In the genomic region with DNA sequence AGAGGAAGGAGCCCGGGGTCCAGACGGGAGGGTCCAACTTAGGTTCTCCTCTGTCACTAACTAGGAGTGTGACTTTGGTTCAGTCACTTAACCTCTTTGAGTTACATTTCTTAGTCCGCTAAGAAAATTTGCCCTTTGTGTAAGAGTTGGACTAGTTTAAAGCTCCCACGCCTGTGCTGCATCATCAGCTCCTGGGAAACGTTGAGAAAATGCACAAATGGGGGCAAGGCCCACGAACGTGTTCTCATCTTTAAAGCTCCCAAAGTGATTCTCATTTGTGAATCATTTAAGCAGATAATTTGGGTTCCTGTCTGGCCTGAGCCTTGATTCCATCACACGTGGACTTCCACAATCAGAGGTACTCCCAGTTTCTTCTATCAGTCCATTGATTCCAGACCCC, we compare ENCODE assay signal across 16 cellular contexts. TPM values are rescaled to one million over a fixed set of nuclear protein-coding genes. Genes with fewer than 3 reads are reported as not detected.
DNase-seq lines count a peak whose midpoint lies in the region; ATAC-seq and TF ChIP-seq lines count a peak whose summit lies in the region.
"Had no signal": no experiment of that assay in that cellular context is flagged by ENCODE, and none has a peak within 500 bp of the region (broad histone marks: within the 10 kb centered on the region; RNA-seq: fewer than 3 reads in every experiment).

No MANE protein-coding gene starts in this region.

- H3K27ac Mint-ChIP-seq in GM23338 (no peak overlapping the region), neural progenitor cell (no peak overlapping the region)
- peak overlapping the region; percentile 19 for H3K27ac Mint-ChIP-seq in activated T-helper 17 cell treated with anti-CD3 and anti-CD28 coated beads, Interleukin-2, amount 50 U/mL, for 72 hours
- H3K27ac Mint-ChIP-seq: CD14-positive monocyte; CD4-positive, alpha-beta T cell; CD8-positive, alpha-beta memory T cell had no signal

- H3K4me2 ChIP-seq in GM23338 (no peak overlapping the region), neural progenitor cell (no peak overlapping the region)
- H3K4me2 ChIP-seq: BLaER1 treated with 17β-estradiol and CSF1 and Interleukin-3, amounts not matched to agents 10 nM and 100 nM had no signal

- ATAC-seq in GM23338 = no peak
- ATAC-seq in activated T-helper 17 cell treated with anti-CD3 and anti-CD28 coated beads, Interleukin-2, amount 50 U/mL, for 72 hours (replicated peaks) = no peak

- no peaks in the 10 kb centered on the region for H3K9me2 ChIP-seq in GM23338 (ENCODE audit: insufficient read depth)

- H3K4me3 Mint-ChIP-seq in GM23338 (no peak overlapping the region; the same call in 2 of the 3 replicates), neural progenitor cell (peak overlapping the region; percentile 8)
- H3K4me3 Mint-ChIP-seq in activated T-helper 17 cell treated with anti-CD3 and anti-CD28 coated beads, Interleukin-2, amount 50 U/mL, for 72 hours = no peak overlapping the region
- H3K4me3 Mint-ChIP-seq: CD14-positive monocyte; CD4-positive, alpha-beta T cell had no signal

- H3K4me1 Mint-ChIP-seq in GM23338 = peaks cover 27% of the 10 kb centered on the region
- peaks cover 6% of the 10 kb centered on the region for H3K4me1 Mint-ChIP-seq in activated T-helper 17 cell treated with anti-CD3 and anti-CD28 coated beads, Interleukin-2, amount 50 U/mL, for 72 hours
- H3K4me1 Mint-ChIP-seq in neural progenitor cell = peaks cover 20% of the 10 kb centered on the region

- H3F3A ChIP-seq in GM23338 (replicated peaks; ENCODE audit: low read depth) (no peaks in the 10 kb centered on the region), neural progenitor cell (ENCODE audit: low read depth) (peaks cover 6% of the 10 kb centered on the region)

- TF ChIP-seq CTCF in GM23338 (conservative IDR thresholded peaks at IDR 0.05; ENCODE audit: low read depth in 2 of 2) = no peak
- no peak for TF ChIP-seq CTCF in neural progenitor cell (IDR thresholded peaks at IDR 0.05)
- TF ChIP-seq CTCF in GM10248 (IDR thresholded peaks at IDR 0.05; ENCODE audit: control extremely low read depth, extremely low read depth, low read depth, missing control alignments) = no peak

- H3K9me3 Mint-ChIP-seq in GM23338 (no peaks in the 10 kb centered on the region; the same call in 2 of the 3 replicates), neural progenitor cell (no peaks in the 10 kb centered on the region)
- H3K9me3 Mint-ChIP-seq in activated T-helper 17 cell treated with anti-CD3 and anti-CD28 coated beads, Interleukin-2, amount 50 U/mL, for 72 hours = no peaks in the 10 kb centered on the region
- H3K9me3 Mint-ChIP-seq: CD4-positive, alpha-beta T cell had no signal

- CTCF ChIA-PET in GM10248 (lab: Yijun Ruan, JAX) = interaction anchor here (0.8 to 1.9 kb wide), 7 partner anchors 8 to 142 kb away, joined by 3 to 8 read pairs (median 3); no protein-coding TSS in a partner anchor

- H3K27ac ChIP-seq in GM23338 (ENCODE audit: low read depth) (no peak overlapping the region), neural progenitor cell (no peak overlapping the region)
- H3K27ac ChIP-seq: 22Rv1; BLaER1 treated with 17β-estradiol and CSF1 and Interleukin-3, amounts not matched to agents 10 nM and 100 nM had no signal

- DNase-seq in GM23338 (ENCODE audit: low spot score) (no peak), neural progenitor cell (ENCODE audit: low spot score) (no peak), Ammon's horn (ENCODE audit: low spot score) (no peak), HUDEP-2 (lab: John Stamatoyannopoulos, UW; ENCODE audit: unreplicated experiment in 76 of 76) (no peak), GM10248 (ENCODE audit: extremely low spot score) (no peak)
- DNase-seq: BE2C; CD4-positive, alpha-beta T cell; CD8-positive, alpha-beta memory T cell; DMS 273 treated with DMSO at 0.1 percent for 48 hours; DMS79 treated with DMSO at 0.1 percent for 48 hours; GF-D8; HCEC 1CT had no signal

- H3K27me3 ChIP-seq in GM23338 (ENCODE audit: insufficient read depth) = peaks cover 93% of the 10 kb centered on the region
- peaks cover 94% of the 10 kb centered on the region for H3K27me3 ChIP-seq in neural progenitor cell
- H3K27me3 ChIP-seq: BLaER1 treated with 17β-estradiol and CSF1 and Interleukin-3, amounts not matched to agents 10 nM and 100 nM had no signal

- H3K4me1 ChIP-seq in GM23338 (ENCODE audit: insufficient read depth) (peaks cover 7% of the 10 kb centered on the region; the same call in 1 of the 2 replicates), neural progenitor cell (peaks cover 25% of the 10 kb centered on the region)

- H3K36me3 ChIP-seq in GM23338 (ENCODE audit: insufficient read depth) (no peaks in the 10 kb centered on the region), neural progenitor cell (no peaks in the 10 kb centered on the region)
- H3K36me3 ChIP-seq: BE2C had no signal

- H2AFZ ChIP-seq in GM23338 (no peak overlapping the region), neural progenitor cell (replicated peaks) (no peak overlapping the region)

- H3K27me3 Mint-ChIP-seq in GM23338 (ENCODE audit: insufficient read depth, low read depth, poor library complexity) = peaks cover 92% of the 10 kb centered on the region
- H3K27me3 Mint-ChIP-seq in activated T-helper 17 cell treated with anti-CD3 and anti-CD28 coated beads, Interleukin-2, amount 50 U/mL, for 72 hours = no peaks in the 10 kb centered on the region
- H3K27me3 Mint-ChIP-seq in neural progenitor cell (ENCODE audit: insufficient read depth, low read depth) = peaks cover 51% of the 10 kb centered on the region
- H3K27me3 Mint-ChIP-seq: CD4-positive, alpha-beta T cell had no signal

- no peaks in the 10 kb centered on the region for H3K9me3 ChIP-seq in neural progenitor cell (ENCODE audit: low read depth)
- H3K9me3 ChIP-seq: BE2C had no signal

- H3K9ac ChIP-seq in neural progenitor cell = no peak overlapping the region
- H3K9ac ChIP-seq: BLaER1 treated with 17β-estradiol and CSF1 and Interleukin-3, amounts not matched to agents 10 nM and 100 nM had no signal

- H4K20me1 ChIP-seq in GM23338 (replicated peaks; ENCODE audit: insufficient read depth) (peaks cover 13% of the 10 kb centered on the region; the same call in 1 of the 2 replicates), neural progenitor cell (ENCODE audit: low read depth) (peaks cover 19% of the 10 kb centered on the region)

- H3K4me3 ChIP-seq in GM23338 (no peak overlapping the region), neural progenitor cell (no peak overlapping the region)
- H3K4me3 ChIP-seq: BLaER1 treated with 17β-estradiol and CSF1 and Interleukin-3, amounts not matched to agents 10 nM and 100 nM had no signal

- H3K79me2 ChIP-seq in GM23338 (replicated peaks; ENCODE audit: insufficient read depth) = no peaks in the 10 kb centered on the region
- no peaks in the 10 kb centered on the region for H3K79me2 ChIP-seq in neural progenitor cell (ENCODE audit: low read depth)

- H3K36me3 Mint-ChIP-seq in GM23338 (ENCODE audit: low read depth) (no peaks in the 10 kb centered on the region; the same call in 2 of the 3 replicates), neural progenitor cell (peaks cover 10% of the 10 kb centered on the region)
- no peaks in the 10 kb centered on the region for H3K36me3 Mint-ChIP-seq in activated T-helper 17 cell treated with anti-CD3 and anti-CD28 coated beads, Interleukin-2, amount 50 U/mL, for 72 hours (ENCODE audit: low read depth)

- POLR2A ChIA-PET in GM10248 (lab: Yijun Ruan, JAX) = no interaction called here

TF ChIP-seq in GM23338, 12 proteins besides CTCF, POLR2A, EP300 and RAD21:
- TF ChIP-seq, protein P1, sequence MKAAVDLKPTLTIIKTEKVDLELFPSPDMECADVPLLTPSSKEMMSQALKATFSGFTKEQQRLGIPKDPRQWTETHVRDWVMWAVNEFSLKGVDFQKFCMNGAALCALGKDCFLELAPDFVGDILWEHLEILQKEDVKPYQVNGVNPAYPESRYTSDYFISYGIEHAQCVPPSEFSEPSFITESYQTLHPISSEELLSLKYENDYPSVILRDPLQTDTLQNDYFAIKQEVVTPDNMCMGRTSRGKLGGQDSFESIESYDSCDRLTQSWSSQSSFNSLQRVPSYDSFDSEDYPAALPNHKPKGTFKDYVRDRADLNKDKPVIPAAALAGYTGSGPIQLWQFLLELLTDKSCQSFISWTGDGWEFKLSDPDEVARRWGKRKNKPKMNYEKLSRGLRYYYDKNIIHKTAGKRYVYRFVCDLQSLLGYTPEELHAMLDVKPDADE (IDR thresholded peaks at IDR 0.05) = no peak
- peak; percentile 14 for TF ChIP-seq EZH2 (IDR thresholded peaks at IDR 0.05; ENCODE audit: low read depth, unreplicated experiment)

RNA-seq across cellular contexts. Expression of gene ZNF467, which starts 6.3 kb away (rescaled TPM):
- total RNA-seq in GM23338 (2014; rRNA removed; shearing (Covaris generic)) = 0.10 and 0.19 TPM in 2 replicates
- polyA plus RNA-seq in GM23338 (2016; fragmentation: Nextera tagmentation; extraction: Ambion mirVana) = 0.30 and 0.40 TPM in 2 replicates
- under 1 TPM in 1 of 2 donors, not detected in 1; 0.42 TPM for total RNA-seq in activated T-helper 17 cell treated with anti-CD3 and anti-CD28 coated beads, Interleukin-2, amount 50 U/mL, for 72 hours
- 0.17 and 1.7 TPM in 2 replicates for total RNA-seq in neural progenitor cell (ENCODE audit: low replicate concordance)
